ENCODE assay signal across 15 cellular contexts in genomic region chr4:141347738-141348524, GRCh38.
DNase-seq lines count a peak whose midpoint lies in the region; ATAC-seq and TF ChIP-seq lines count a peak whose summit lies in the region.
"Had no signal": no experiment of that assay in that cellular context is flagged by ENCODE, and none has a peak within 500 bp of the region (broad histone marks: within the 10 kb centered on the region; RNA-seq: fewer than 3 reads in every experiment).

No MANE protein-coding gene starts in this region.

- no peaks in the 10 kb centered on the region for H3K27me3 ChIP-seq in right lobe of liver
- H3K27me3 ChIP-seq: body of pancreas, gastrocnemius medialis, sigmoid colon had no signal

- no peak for TF ChIP-seq POLR2A in right lobe of liver (IDR thresholded peaks at IDR 0.05)

- no peak overlapping the region for H3K4me3 Mint-ChIP-seq in activated CD4-positive, alpha-beta memory T cell treated with anti-CD3 and anti-CD28 coated beads, Interleukin-2, amount 10 ng/mL, durations not matched to agents 7 days and 5 days

- no peaks in the 10 kb centered on the region for H3K9me3 ChIP-seq in right lobe of liver
- H3K9me3 ChIP-seq: body of pancreas, gastrocnemius medialis, HAP-1, sigmoid colon, SK-N-SH had no signal

- 10% methylated on average over 4 of the region's 5 CpGs for WGBS in right lobe of liver (ENCODE audit: insufficient coverage, low coverage, low lambda C conversion rate, missing lambda C conversion rate)

- CTCF ChIA-PET in activated CD4-positive, alpha-beta memory T cell treated with anti-CD3 and anti-CD28 coated beads, Interleukin-2, amount 10 ng/mL, durations not matched to agents 7 days and 5 days (lab: Charles Lee), result no interaction called here

- H3K36me3 ChIP-seq in right lobe of liver, result no peaks in the 10 kb centered on the region
- H3K36me3 ChIP-seq: gastrocnemius medialis, HAP-1, sigmoid colon had no signal

- POLR2A ChIA-PET in activated CD4-positive, alpha-beta memory T cell treated with anti-CD3 and anti-CD28 coated beads, Interleukin-2, amount 10 ng/mL, durations not matched to agents 7 days and 5 days (lab: Charles Lee), result no interaction called here

- H3K9me3 Mint-ChIP-seq in activated CD4-positive, alpha-beta memory T cell treated with anti-CD3 and anti-CD28 coated beads, Interleukin-2, amount 10 ng/mL, durations not matched to agents 7 days and 5 days, result no peaks in the 10 kb centered on the region

- H3K27ac Mint-ChIP-seq in activated CD4-positive, alpha-beta memory T cell treated with anti-CD3 and anti-CD28 coated beads, Interleukin-2, amount 10 ng/mL, durations not matched to agents 7 days and 5 days, result no peak overlapping the region

- peak; percentile 54 for DNase-seq in GM12865 (ENCODE audit: low read depth)
- DNase-seq in RPMI7951 (ENCODE audit: low read depth), result peak; percentile 4
- DNase-seq in right lobe of liver, result no peak
- no peak for DNase-seq in DMS114 treated with DMSO at 0.1 percent for 48 hours (lab: John Stamatoyannopoulos, UW; ENCODE audit: unreplicated experiment)
- DNase-seq in activated CD4-positive, alpha-beta memory T cell treated with anti-CD3 and anti-CD28 coated beads, Interleukin-2, amount 10 ng/mL, durations not matched to agents 7 days and 5 days, result no peak
- no peak for DNase-seq in cerebellar nuclear complex (lab: John Stamatoyannopoulos, UW)
- DNase-seq: body of pancreas, COR-L47, gastrocnemius medialis, NCI-H2171 treated with DMSO at 0.1 percent for 48 hours, sigmoid colon, SK-N-SH had no signal

- no peaks in the 10 kb centered on the region for H3K4me1 Mint-ChIP-seq in activated CD4-positive, alpha-beta memory T cell treated with anti-CD3 and anti-CD28 coated beads, Interleukin-2, amount 10 ng/mL, durations not matched to agents 7 days and 5 days

- ATAC-seq in GM21717 (IDR thresholded peaks at IDR 0.05; ENCODE audit: unreplicated experiment), result peak; percentile 71
- ATAC-seq in right lobe of liver, result peak; percentile 25 to 52 (median 38)
- ATAC-seq in HG03469 (IDR thresholded peaks at IDR 0.05; ENCODE audit: unreplicated experiment), result no peak
- ATAC-seq: body of pancreas, gastrocnemius medialis had no signal

- peak overlapping the region in 1 of 3 donors; percentile 17 for H3K27ac ChIP-seq in right lobe of liver
- H3K27ac ChIP-seq: gastrocnemius medialis had no signal

- H3K4me1 ChIP-seq in right lobe of liver, result peaks cover 0 to 15% (median 6%) of the 10 kb centered on the region in 4 donors
- H3K4me1 ChIP-seq: HAP-1 had no signal

- intact Hi-C loops in right lobe of liver (cut with DNase I), result no loop called here

- H3K27me3 Mint-ChIP-seq in activated CD4-positive, alpha-beta memory T cell treated with anti-CD3 and anti-CD28 coated beads, Interleukin-2, amount 10 ng/mL, durations not matched to agents 7 days and 5 days, result peaks cover 5% of the 10 kb centered on the region

- TF ChIP-seq CTCF in GM12865 (IDR thresholded peaks at IDR 0.05; ENCODE audit: insufficient read depth, low read depth, low read length, missing control alignments) (no peak), right lobe of liver (IDR thresholded peaks at IDR 0.05) (no peak)

- H3K4me3 ChIP-seq in GM12865 (ENCODE audit: low read depth, low read length) (no peak overlapping the region), right lobe of liver (no peak overlapping the region)
- H3K4me3 ChIP-seq: body of pancreas, gastrocnemius medialis, HAP-1, sigmoid colon had no signal

- H3K36me3 Mint-ChIP-seq in activated CD4-positive, alpha-beta memory T cell treated with anti-CD3 and anti-CD28 coated beads, Interleukin-2, amount 10 ng/mL, durations not matched to agents 7 days and 5 days (ENCODE audit: low read depth), result no peaks in the 10 kb centered on the region

Comparison
In these comparisons a context has a peak if more than half of its experiments do, and no peak if none do; other contexts are left out.
1. DNase-seq: peak in GM12865 (single experiment) and RPMI7951 (single experiment); none in right lobe of liver (0 of 3), DMS114 treated with DMSO at 0.1 percent for 48 hours (single experiment), activated CD4-positive, alpha-beta memory T cell treated with anti-CD3 and anti-CD28 coated beads, Interleukin-2, amount 10 ng/mL, durations not matched to agents 7 days and 5 days (single experiment) and cerebellar nuclear complex (0 of 2).